In genomic region chr10:60182691-60183090, GRCh38 we compare ENCODE assay signal across 13 cellular contexts.
DNase-seq lines count a peak whose midpoint lies in the region; ATAC-seq, FAIRE-seq and TF ChIP-seq lines count a peak whose summit lies in the region.
"Had no signal": no experiment of that assay in that cellular context is flagged by ENCODE, and none has a peak within 500 bp of the region (broad histone marks: within the 10 kb centered on the region; RNA-seq: fewer than 3 reads in every experiment).

No MANE protein-coding gene starts in this region.

- H3K27ac ChIP-seq in PC-3 (ENCODE audit: low read length) (no peak overlapping the region), dorsolateral prefrontal cortex (peak overlapping the region in 37 of 59 donors; percentile 2 to 93 (median 46)), kidney (ENCODE audit: low read depth in 2 of 2, low read length in 2 of 2) (no peak overlapping the region)

- POLR2A ChIA-PET in PC-3 (lab: Charles Lee; ENCODE audit: unreplicated experiment) = no interaction called here

- H3K27me3 ChIP-seq in PC-3 (ENCODE audit: low read length) (no peaks in the 10 kb centered on the region), dorsolateral prefrontal cortex (no peaks in the 10 kb centered on the region)

- H3K79me2 ChIP-seq in PC-3 (ENCODE audit: low read length) = no peaks in the 10 kb centered on the region

- H3K4me2 ChIP-seq in PC-3 (ENCODE audit: low read length) = no peak overlapping the region

- H3K4me1 ChIP-seq in PC-3 (ENCODE audit: insufficient read depth, low read length) (peaks cover 32% of the 10 kb centered on the region), kidney (ENCODE audit: control insufficient read depth in 1 of 2, insufficient read depth in 1 of 2, low read depth in 1 of 2, low read length in 2 of 2) (no peaks in the 10 kb centered on the region)

- CTCF ChIA-PET in PC-3 (lab: Charles Lee) = no interaction called here

- no peaks in the 10 kb centered on the region for H3K9me2 ChIP-seq in PC-3 (replicated peaks; ENCODE audit: low read length)

- no peak for TF ChIP-seq CTCF in AG10803 (conservative IDR thresholded peaks at IDR 0.05; ENCODE audit: low read length)
- no peak for TF ChIP-seq CTCF in PC-3 (conservative IDR thresholded peaks at IDR 0.05; ENCODE audit: low read depth, low read length)
- no peak for TF ChIP-seq CTCF in dorsolateral prefrontal cortex (IDR thresholded peaks at IDR 0.05 in 54 of 56, conservative IDR thresholded peaks at IDR 0.05 in 2 of 56; ENCODE audit: low read depth in 1 of 56, partially characterized antibody in 56 of 56)
- no peak for TF ChIP-seq CTCF in kidney (IDR thresholded peaks at IDR 0.05; ENCODE audit: borderline replicate concordance, extremely low read depth, insufficient read depth)

- no peak overlapping the region for H3K4me3 ChIP-seq in AG10803 (ENCODE audit: low read length)
- H3K4me3 ChIP-seq in PC-3 (ENCODE audit: low read length) = no peak overlapping the region
- H3K4me3 ChIP-seq in dorsolateral prefrontal cortex = no peak overlapping the region
- H3K4me3 ChIP-seq in kidney (ENCODE audit: low read length in 2 of 2) = no peak overlapping the region

- no peak overlapping the region for H2AFZ ChIP-seq in PC-3 (ENCODE audit: low read length)

- BruUV-seq in PC-3 (replicated peaks; lab: Mats Ljungman, UMichigan) = no TSS peak

- no peak for FAIRE-seq in kidney (lab: Jason Lieb, UNC)

- no peak for ATAC-seq in PC-3

- intact Hi-C loops in PC-3 (cut with micrococcal nuclease) = no loop called here
- intact Hi-C loops in dorsolateral prefrontal cortex (cut with DNase I) = no loop called here
- intact Hi-C loops in posterior vena cava (cut with DNase I) = no loop called here
- intact Hi-C loops in kidney (cut with DNase I) = no loop called here

- no peaks in the 10 kb centered on the region for H3K9me3 ChIP-seq in PC-3 (ENCODE audit: low read length)
- H3K9me3 ChIP-seq in kidney (ENCODE audit: control insufficient read depth in 1 of 2, low read length in 2 of 2) = no peaks in the 10 kb centered on the region

- no peaks in the 10 kb centered on the region for H3K36me3 ChIP-seq in PC-3 (ENCODE audit: low read depth, low read length)
- peaks cover 0 to 5% of the 10 kb centered on the region in 2 donors for H3K36me3 ChIP-seq in kidney (ENCODE audit: control insufficient read depth in 1 of 2, insufficient read depth in 2 of 2, low read length in 2 of 2)

- H3K9ac ChIP-seq in PC-3 (ENCODE audit: low read length) (no peak overlapping the region), kidney (ENCODE audit: low read length in 2 of 2) (no peak overlapping the region)

- peak; percentile 48 for DNase-seq in AG10803 (ENCODE audit: low read depth)
- DNase-seq in PC-3 = peak; percentile 26
- no peak for DNase-seq in dorsolateral prefrontal cortex
- peak; percentile 22 for DNase-seq in myocyte (ENCODE audit: low read depth)
- DNase-seq in activated CD4-positive, alpha-beta T cell treated with anti-CD3 and anti-CD28 coated beads for 48 hours = no peak
- DNase-seq in posterior vena cava (ENCODE audit: low spot score) = no peak
- no peak for DNase-seq in kidney
- DNase-seq in activated CD8-positive, alpha-beta memory T cell treated with anti-CD3 and anti-CD28 coated beads, Interleukin-2, amount 50 U/mL, for 4 hours = no peak
- DNase-seq: GDM1; HCEC 1CT; islet precursor cell; stimulated activated CD4-positive, alpha-beta T cell treated with anti-CD3 and anti-CD28 coated beads, Interleukin-4, amount 100 ng/mL, for 4 hours; trophoblast cell had no signal

- H3F3A ChIP-seq in PC-3 (ENCODE audit: low read length, unreplicated experiment) = peaks cover 7% of the 10 kb centered on the region

- H4K20me1 ChIP-seq in PC-3 (ENCODE audit: low read length) = no peaks in the 10 kb centered on the region

Comparison
In these comparisons a context has a peak if more than half of its experiments do, and no peak if none do; other contexts are left out.
1. DNase-seq: peak in AG10803 (single experiment), PC-3 (single experiment) and myocyte (single experiment); none in dorsolateral prefrontal cortex (0 of 10), activated CD4-positive, alpha-beta T cell treated with anti-CD3 and anti-CD28 coated beads for 48 hours (single experiment), posterior vena cava (single experiment), kidney (single experiment) and activated CD8-positive, alpha-beta memory T cell treated with anti-CD3 and anti-CD28 coated beads, Interleukin-2, amount 50 U/mL, for 4 hours (single experiment).
2. H3K27ac ChIP-seq: peak in dorsolateral prefrontal cortex (37 of 59); none in PC-3 (single experiment) and kidney (0 of 2).